Comparison of ENCODE assay signal across 8 cellular contexts in the genomic region with DNA sequence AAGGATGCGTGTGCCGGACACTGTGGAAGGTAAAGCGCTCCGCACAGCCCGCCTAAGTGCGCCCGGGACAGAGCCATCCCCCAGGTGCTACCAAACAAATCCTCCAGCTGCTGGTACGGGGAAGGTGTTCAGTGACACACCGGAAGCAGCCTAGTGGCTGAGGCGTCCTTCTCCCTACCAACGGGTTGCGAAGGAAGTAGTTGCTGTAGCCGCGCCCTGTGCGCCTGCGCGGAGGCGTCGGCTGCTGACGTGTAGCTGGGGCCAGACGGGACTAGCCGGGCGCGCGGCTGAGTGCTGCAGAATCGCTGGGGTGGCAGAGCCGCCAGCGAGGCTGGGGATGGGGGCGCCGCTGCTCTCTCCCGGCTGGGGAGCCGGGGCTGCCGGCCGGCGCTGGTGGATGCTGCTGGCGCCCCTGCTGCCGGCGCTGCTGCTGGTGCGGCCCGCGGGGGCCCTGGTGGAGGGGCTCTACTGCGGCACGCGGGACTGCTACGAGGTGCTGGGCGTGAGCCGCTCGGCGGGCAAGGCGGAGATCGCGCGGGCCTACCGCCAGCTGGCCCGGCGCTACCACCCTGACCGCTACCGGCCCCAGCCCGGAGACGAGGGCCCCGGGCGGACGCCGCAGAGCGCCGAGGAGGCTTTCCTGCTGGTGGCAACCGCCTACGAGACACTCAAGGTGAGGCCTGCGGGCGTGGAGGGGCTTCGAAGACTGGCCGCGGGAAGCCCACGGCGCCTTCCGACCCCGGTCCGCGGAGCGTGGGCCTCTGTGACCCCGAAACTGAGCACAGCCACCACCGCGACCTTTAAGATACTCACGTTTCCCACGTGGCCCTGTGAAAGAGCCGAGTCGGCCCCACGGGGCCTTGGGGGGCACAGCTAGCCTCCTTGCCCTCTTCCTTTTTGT. TPM values are rescaled to one million over a fixed set of nuclear protein-coding genes. Genes with fewer than 3 reads are reported as not detected.
DNase-seq lines count a peak whose midpoint lies in the region; ATAC-seq and TF ChIP-seq lines count a peak whose summit lies in the region.

TSS of gene DNAJC25 (plus strand) at position 264 of the 901 bp plus-strand sequence. CDS start at position 338, 74 bp downstream.

- no peaks in the 10 kb centered on the region for H3K9me3 Mint-ChIP-seq in activated naive CD8-positive, alpha-beta T cell (ENCODE audit: low read depth)
- H3K9me3 Mint-ChIP-seq in glutamatergic neuron (ENCODE audit: unreplicated experiment), result peaks cover 16% of the 10 kb centered on the region

- TF ChIP-seq CTCF in GM10266 (IDR thresholded peaks at IDR 0.05; ENCODE audit: control insufficient read depth, insufficient read depth, low read depth, missing control alignments), result peak; percentile 15
- no peak for TF ChIP-seq CTCF in glutamatergic neuron (IDR thresholded peaks at IDR 0.05; ENCODE audit: partially characterized antibody, unreplicated experiment)
- no peak for TF ChIP-seq CTCF in osteoblast (IDR thresholded peaks at IDR 0.05; ENCODE audit: extremely low read depth, low read depth, low read length)
- peak in 1 of 3 experiments; percentile 40 for TF ChIP-seq CTCF in testis (IDR thresholded peaks at IDR 0.05)

- H3K79me2 ChIP-seq in osteoblast (ENCODE audit: insufficient read depth, low read length), result peaks cover 52% of the 10 kb centered on the region

- peak; percentile 97 for TF ChIP-seq POLR2A in testis (IDR thresholded peaks at IDR 0.05)

- peaks cover 11% of the 10 kb centered on the region for H3K4me1 ChIP-seq in osteoblast (ENCODE audit: insufficient read depth, low read length)
- peaks cover 22% of the 10 kb centered on the region for H3K4me1 ChIP-seq in testis

- ATAC-seq in HG02623 (IDR thresholded peaks at IDR 0.05; ENCODE audit: unreplicated experiment) (peak; percentile 97), SK-N-SH treated with all-trans-retinoic acid at 6 μM for 48 hours (peak; percentile 99)

- no peaks in the 10 kb centered on the region for H3K36me3 ChIP-seq in osteoblast (ENCODE audit: insufficient read depth, low read length)
- H3K36me3 ChIP-seq in testis (ENCODE audit: low read depth, missing control alignments), result no peaks in the 10 kb centered on the region

- DNase-seq in GM10266 (ENCODE audit: extremely low spot score) (peak; percentile 100), NCI-H1092 treated with DMSO at 0.1 percent for 48 hours (lab: John Stamatoyannopoulos, UW) (peak; percentile 98), glutamatergic neuron (peak; percentile 97), osteoblast (ENCODE audit: insufficient read length, low spot score, missing footprints) (peak; percentile 100), testis (peak; percentile 97)

- peak within 1 kb of the TSS; percentile 99 for H2AFZ ChIP-seq in osteoblast (ENCODE audit: low read length)

- H3K9me3 ChIP-seq in osteoblast (ENCODE audit: low read depth, low read length) (no peaks in the 10 kb centered on the region), testis (no peaks in the 10 kb centered on the region)

- H4K20me1 ChIP-seq in osteoblast (ENCODE audit: insufficient read depth, low read length), result peaks cover 38% of the 10 kb centered on the region

- H3K4me3 Mint-ChIP-seq in activated naive CD8-positive, alpha-beta T cell, result peak within 1 kb of the TSS; percentile 98
- peak within 1 kb of the TSS; percentile 98 for H3K4me3 Mint-ChIP-seq in glutamatergic neuron (ENCODE audit: unreplicated experiment)

- H3K27me3 ChIP-seq in osteoblast (ENCODE audit: insufficient read depth, low read length), result no peaks in the 10 kb centered on the region
- no peaks in the 10 kb centered on the region for H3K27me3 ChIP-seq in testis

- H3K36me3 Mint-ChIP-seq in activated naive CD8-positive, alpha-beta T cell, result peaks cover 3% of the 10 kb centered on the region
- H3K36me3 Mint-ChIP-seq in glutamatergic neuron (ENCODE audit: unreplicated experiment), result no peaks in the 10 kb centered on the region

- 0 to 1% methylated on average over 13 to 51 of the region's 88 CpGs for WGBS in testis, 2 donors

- peak within 1 kb of the TSS; percentile 100 for H3K4me2 ChIP-seq in osteoblast (ENCODE audit: insufficient read depth, low read length)

- intact Hi-C loops in testis (cut with DNase I; ENCODE audit: low total_unique reads), result no loop called here

- H3K27ac ChIP-seq in osteoblast (ENCODE audit: low read depth, low read length) (peak within 1 kb of the TSS; percentile 84), testis (peak within 1 kb of the TSS; percentile 86 to 87)

- peaks cover 47% of the 10 kb centered on the region for H3K4me1 Mint-ChIP-seq in activated naive CD8-positive, alpha-beta T cell (ENCODE audit: low read depth)
- H3K4me1 Mint-ChIP-seq in glutamatergic neuron (ENCODE audit: low read depth, unreplicated experiment), result peaks cover 14% of the 10 kb centered on the region

- peak within 1 kb of the TSS; percentile 93 for H3K27ac Mint-ChIP-seq in activated naive CD8-positive, alpha-beta T cell
- H3K27ac Mint-ChIP-seq in glutamatergic neuron (ENCODE audit: unreplicated experiment), result peak within 1 kb of the TSS; percentile 93

- H3K27me3 Mint-ChIP-seq in activated naive CD8-positive, alpha-beta T cell, result no peaks in the 10 kb centered on the region
- H3K27me3 Mint-ChIP-seq in glutamatergic neuron (ENCODE audit: unreplicated experiment), result peaks cover 10% of the 10 kb centered on the region

- peak within 1 kb of the TSS; percentile 83 for H3K4me3 ChIP-seq in osteoblast (ENCODE audit: insufficient read depth, low read length)
- peak within 1 kb of the TSS; percentile 89 to 97 for H3K4me3 ChIP-seq in testis

TF ChIP-seq in SK-N-SH treated with all-trans-retinoic acid at 6 μM for 48 hours, 23 proteins besides CTCF, POLR2A, EP300 and RAD21:
- TF ChIP-seq TCF4 (CRISPR knock-in tag; IDR thresholded peaks at IDR 0.05; ENCODE audit: borderline replicate concordance), result no peak; the same call in 1 of the 2 replicates
- TF ChIP-seq GLIS3 (CRISPR knock-in tag; IDR thresholded peaks at IDR 0.05), result peak; percentile 84; the same call in 1 of the 2 replicates
- TF ChIP-seq ZNF70 (CRISPR knock-in tag; IDR thresholded peaks at IDR 0.05), result no peak

RNA-seq across cellular contexts. Expression of gene DNAJC25, which starts in this region (rescaled TPM):
- total RNA-seq in glutamatergic neuron (ENCODE audit: unreplicated experiment) (7.4 TPM), osteoblast (7.1 and 8.3 TPM in 2 replicates), testis (10 to 100 TPM; 15.7 to 15.9 TPM)
- polyA plus RNA-seq in testis (ENCODE audit: insufficient read depth, low read depth, low replicate concordance), result 10.0 TPM

Comparison
In these comparisons a context has a peak if more than half of its experiments do, and no peak if none do; other contexts are left out.
1. Peak in every context shown above with its lines: DNase-seq, ATAC-seq, H3K4me3 ChIP-seq and H3K27ac ChIP-seq.